21 cellular contexts compared by ENCODE assay signal in genomic region chr1:225418598-225418997, GRCh38. TPM values are rescaled to one million over a fixed set of nuclear protein-coding genes. Genes with fewer than 3 reads are reported as not detected.
DNase-seq lines count a peak whose midpoint lies in the region; ATAC-seq and TF ChIP-seq lines count a peak whose summit lies in the region.
"Had no signal": no experiment of that assay in that cellular context is flagged by ENCODE, and none has a peak within 500 bp of the region (broad histone marks: within the 10 kb centered on the region; RNA-seq: fewer than 3 reads in every experiment).

No MANE protein-coding gene starts in this region.

- DNase-seq in ELF-1 (ENCODE audit: low read depth, low spot score), result peak; percentile 37
- DNase-seq in central memory CD8-positive, alpha-beta T cell (ENCODE audit: low spot score in 2 of 2), result no peak
- no peak for DNase-seq in naive thymus-derived CD4-positive, alpha-beta T cell
- no peak for DNase-seq in NCI-H1105 treated with DMSO at 0.1 percent for 48 hours (lab: John Stamatoyannopoulos, UW)
- DNase-seq in NCI-H1417 (lab: John Stamatoyannopoulos, UW), result no peak
- no peak for DNase-seq in caudate nucleus (lab: John Stamatoyannopoulos, UW)
- DNase-seq: activated CD4-positive, CD25-positive, alpha-beta regulatory T cell treated with anti-CD3 and anti-CD28 coated beads, Interleukin-2, amount 50 U/mL, for 72 hours; activated effector memory CD4-positive, alpha-beta T cell treated with anti-CD3 and anti-CD28 coated beads, Interleukin-2, amount 50 U/mL, for 16 hours; brain microvascular endothelial cell; CD4-positive, alpha-beta memory T cell; GM23248; Kasumi-1; NCI-H226; NCI-H774; psoas muscle; stimulated activated CD4-positive, alpha-beta T cell treated with anti-CD3 and anti-CD28 coated beads, Interleukin-1b, Interleukin-23, amount 100 ng/mL, for 48 hours; testis had no signal

- intact Hi-C loops in naive thymus-derived CD4-positive, alpha-beta T cell (cut with micrococcal nuclease), result no loop called here

- no peak overlapping the region for H3K4me3 ChIP-seq in naive thymus-derived CD4-positive, alpha-beta T cell (ENCODE audit: low read length)
- H3K4me3 ChIP-seq: GM12878, GM23248, neural progenitor cell, psoas muscle, testis had no signal

- H3K4me1 Mint-ChIP-seq in central memory CD8-positive, alpha-beta T cell, result peaks cover 41% of the 10 kb centered on the region
- H3K4me1 Mint-ChIP-seq in naive thymus-derived CD4-positive, alpha-beta T cell, result peaks cover 29 to 57% (median 45%) of the 10 kb centered on the region in 7 donors

- H3K27ac Mint-ChIP-seq in central memory CD8-positive, alpha-beta T cell (ENCODE audit: low read depth), result peak overlapping the region; percentile 49
- peak overlapping the region in 5 of 9 donors; percentile 11 to 83 (median 34) for H3K27ac Mint-ChIP-seq in naive thymus-derived CD4-positive, alpha-beta T cell
- H3K27ac Mint-ChIP-seq: neural progenitor cell; stimulated activated memory B cell treated with anti-CD40 and anti-IgM and Interleukin-4, amounts not matched to agents 10 μg/mL and 1 μg/mL and 100 μg/mL, for 72 hours had no signal

- peak; percentile 40 for TF ChIP-seq CTCF in C4-2B (conservative IDR thresholded peaks at IDR 0.05)

- POLR2A ChIA-PET in naive thymus-derived CD4-positive, alpha-beta T cell (lab: Charles Lee), result interaction anchor here (0.6 to 1.3 kb wide), 3 partner anchors 10 to 1364 kb away, joined by 3 to 4 read pairs (median 3); no protein-coding TSS in a partner anchor

- H3K4me1 ChIP-seq in naive thymus-derived CD4-positive, alpha-beta T cell (ENCODE audit: control insufficient read depth in 2 of 2, insufficient read depth in 2 of 2, low read length in 2 of 2), result peaks cover 0 to 8% of the 10 kb centered on the region in 2 donors
- H3K4me1 ChIP-seq: neural progenitor cell, testis had no signal

- ATAC-seq in central memory CD8-positive, alpha-beta T cell (replicated peaks; ENCODE audit: extremely low read depth, poor library complexity, severe bottlenecking), result no peak
- no peak for ATAC-seq in naive thymus-derived CD4-positive, alpha-beta T cell
- ATAC-seq: GM12878; psoas muscle; stimulated activated memory B cell treated with anti-CD40 and anti-IgM and Interleukin-4, amounts not matched to agents 10 μg/mL and 1 μg/mL and 100 μg/mL, for 72 hours had no signal

- H3K9me3 Mint-ChIP-seq in central memory CD8-positive, alpha-beta T cell, result no peaks in the 10 kb centered on the region
- no peaks in the 10 kb centered on the region for H3K9me3 Mint-ChIP-seq in naive thymus-derived CD4-positive, alpha-beta T cell
- H3K9me3 Mint-ChIP-seq: CD4-positive, alpha-beta memory T cell; neural progenitor cell; stimulated activated memory B cell treated with anti-CD40 and anti-IgM and Interleukin-4, amounts not matched to agents 10 μg/mL and 1 μg/mL and 100 μg/mL, for 72 hours had no signal

- H3K36me3 Mint-ChIP-seq in central memory CD8-positive, alpha-beta T cell (ENCODE audit: insufficient read depth), result peaks cover 70% of the 10 kb centered on the region
- peaks cover 15 to 64% (median 37%) of the 10 kb centered on the region in 5 donors for H3K36me3 Mint-ChIP-seq in naive thymus-derived CD4-positive, alpha-beta T cell

- H3K27ac ChIP-seq in C4-2B (peak overlapping the region; percentile 93), caudate nucleus (ENCODE audit: low read depth, low read length) (no peak overlapping the region)
- no peak overlapping the region for H3K27ac ChIP-seq in naive thymus-derived CD4-positive, alpha-beta T cell (ENCODE audit: low read depth, low read length)
- H3K27ac ChIP-seq: brain microvascular endothelial cell, GM23248, neural progenitor cell, psoas muscle, testis had no signal

- no peaks in the 10 kb centered on the region for H3K27me3 Mint-ChIP-seq in central memory CD8-positive, alpha-beta T cell
- no peaks in the 10 kb centered on the region for H3K27me3 Mint-ChIP-seq in naive thymus-derived CD4-positive, alpha-beta T cell
- H3K27me3 Mint-ChIP-seq: CD4-positive, alpha-beta memory T cell; stimulated activated memory B cell treated with anti-CD40 and anti-IgM and Interleukin-4, amounts not matched to agents 10 μg/mL and 1 μg/mL and 100 μg/mL, for 72 hours had no signal

- no peaks in the 10 kb centered on the region for H3K27me3 ChIP-seq in naive thymus-derived CD4-positive, alpha-beta T cell (ENCODE audit: control insufficient read depth in 2 of 2, insufficient read depth in 2 of 2, low read length in 2 of 2)
- H3K27me3 ChIP-seq: brain microvascular endothelial cell, neural progenitor cell, testis had no signal

- peaks cover 20 to 54% (median 38%) of the 10 kb centered on the region in 3 experiments for H3K36me3 ChIP-seq in naive thymus-derived CD4-positive, alpha-beta T cell (ENCODE audit: control insufficient read depth in 2 of 3, insufficient read depth in 3 of 3, low read length in 3 of 3)

- H3K4me3 Mint-ChIP-seq in central memory CD8-positive, alpha-beta T cell, result no peak overlapping the region
- H3K4me3 Mint-ChIP-seq in naive thymus-derived CD4-positive, alpha-beta T cell, result no peak overlapping the region
- H3K4me3 Mint-ChIP-seq: CD4-positive, alpha-beta memory T cell; neural progenitor cell; stimulated activated memory B cell treated with anti-CD40 and anti-IgM and Interleukin-4, amounts not matched to agents 10 μg/mL and 1 μg/mL and 100 μg/mL, for 72 hours had no signal

- CTCF ChIA-PET in naive thymus-derived CD4-positive, alpha-beta T cell (lab: Charles Lee), result interaction anchor here (0.8 kb wide), 1 partner anchor 571 kb away, joined by 3 read pairs; no protein-coding TSS in a partner anchor

- H3K9me3 ChIP-seq in naive thymus-derived CD4-positive, alpha-beta T cell (ENCODE audit: control insufficient read depth in 2 of 3, low read length in 3 of 3), result no peaks in the 10 kb centered on the region
- H3K9me3 ChIP-seq: psoas muscle, testis had no signal

RNA-seq across cellular contexts. Expression of gene LBR, which starts 9.2 kb away (rescaled TPM):
- total RNA-seq in naive thymus-derived CD4-positive, alpha-beta T cell, result 100 to 1,000 TPM; 104 to 220 (median 132) TPM
- polyA plus RNA-seq in naive thymus-derived CD4-positive, alpha-beta T cell, result 100 to 1,000 TPM; 115 to 117 TPM
